10 cellular contexts compared by ENCODE assay signal in the genomic region with DNA sequence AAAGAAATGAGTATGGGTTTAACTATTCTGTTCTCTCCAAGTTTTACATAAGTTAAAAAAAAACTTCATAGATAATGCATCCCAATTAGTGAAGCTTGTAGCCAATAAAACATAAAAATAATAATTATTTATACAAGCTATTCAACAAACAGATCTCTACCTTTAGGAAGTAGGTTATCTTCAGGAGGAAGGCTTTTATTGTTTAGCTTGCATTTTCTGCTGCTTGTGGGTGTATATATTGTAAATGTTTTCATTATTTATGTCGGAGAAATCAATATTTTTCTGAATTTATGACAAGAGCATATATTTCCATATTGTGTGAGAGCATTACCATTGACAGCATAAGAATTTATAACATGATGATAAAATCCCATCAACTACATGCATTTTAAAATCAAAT.
"Had no signal": no experiment of that assay in that cellular context is flagged by ENCODE, and none has a peak within 500 bp of the region (broad histone marks: within the 10 kb centered on the region; RNA-seq: fewer than 3 reads in every experiment).

No MANE protein-coding gene starts in this region.

- H2AFZ ChIP-seq: GM23338 had no signal

- H3K4me3 ChIP-seq: GM23338 had no signal

- FAIRE-seq: H1, H54 had no signal

- H3K4me2 ChIP-seq: GM23338, KMS-11 had no signal

- H3K27ac ChIP-seq: HL-60, KMS-11 had no signal

- ATAC-seq: GM23338 had no signal

- DNase-seq: H9, HCEC 1CT, HFFc6, Karpas-422, KBM-7 had no signal

- H3K9ac ChIP-seq: KMS-11 had no signal
